ENCODE assay signal across 20 cellular contexts in the genomic region with DNA sequence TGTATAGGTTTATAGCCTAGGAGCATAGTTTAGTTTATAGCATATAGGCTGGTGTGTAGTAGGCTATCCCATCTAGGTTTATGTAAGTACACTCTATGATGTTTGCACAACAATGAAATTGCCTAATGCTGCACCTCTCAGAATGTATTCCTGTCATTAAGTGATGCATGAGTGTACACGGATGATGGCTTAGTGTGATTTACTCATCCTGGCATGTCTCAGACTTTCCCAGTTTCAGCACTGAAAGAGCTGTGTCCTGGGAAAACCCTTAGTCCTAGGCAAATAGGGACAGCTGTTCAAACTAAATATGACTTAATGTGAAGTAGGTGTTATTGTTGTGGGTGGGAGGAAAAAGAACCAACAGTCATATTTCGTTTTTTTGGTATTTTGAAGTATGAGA.
DNase-seq lines count a peak whose midpoint lies in the region; ATAC-seq, FAIRE-seq and TF ChIP-seq lines count a peak whose summit lies in the region.
"Had no signal": no experiment of that assay in that cellular context is flagged by ENCODE, and none has a peak within 500 bp of the region (broad histone marks: within the 10 kb centered on the region; RNA-seq: fewer than 3 reads in every experiment).

No MANE protein-coding gene starts in this region.

- H3K4me1 ChIP-seq in H1 (replicated peaks in 1 of 4; ENCODE audit: control insufficient read depth in 3 of 4, insufficient read depth in 4 of 4, low read length in 3 of 4) (no peaks in the 10 kb centered on the region), transverse colon (no peaks in the 10 kb centered on the region)
- H3K4me1 ChIP-seq: BE2C, gastroesophageal sphincter, lower lobe of right lung had no signal

- H2AFZ ChIP-seq in H1 (ENCODE audit: low read length): no peak overlapping the region
- H2AFZ ChIP-seq: GM23248 had no signal

- H3K27me3 ChIP-seq in H1 (replicated peaks in 1 of 4; ENCODE audit: control insufficient read depth in 3 of 4, extremely low read depth in 1 of 4, insufficient read depth in 3 of 4, low read length in 3 of 4) (no peaks in the 10 kb centered on the region), transverse colon (no peaks in the 10 kb centered on the region)
- H3K27me3 ChIP-seq: BE2C, gastroesophageal sphincter, ovary had no signal

- no peak for ATAC-seq in esophagus mucosa
- ATAC-seq: activated CD8-positive, alpha-beta T cell treated with anti-CD3 and anti-CD28 coated beads for 36 hours; gastroesophageal sphincter; lower lobe of right lung had no signal

- no peak overlapping the region for H2BK5ac ChIP-seq in H1 (ENCODE audit: low read depth, low read length)

- H3K9me3 ChIP-seq in H1 (ENCODE audit: insufficient read depth in 2 of 2, low read depth in 1 of 2, low read length in 1 of 2): no peaks in the 10 kb centered on the region
- no peaks in the 10 kb centered on the region for H3K9me3 ChIP-seq in transverse colon
- H3K9me3 ChIP-seq: BE2C, gastroesophageal sphincter, lower lobe of right lung, ovary had no signal

- TF ChIP-seq POLR2A in H1 (IDR thresholded peaks at IDR 0.05; ENCODE audit: control extremely low read depth in 1 of 2, low read depth in 2 of 2, low read length in 2 of 2): no peak
- TF ChIP-seq POLR2A in transverse colon (IDR thresholded peaks at IDR 0.05): no peak

- CTCF ChIA-PET in H1 (lab: Charles Lee; ENCODE audit: partially characterized antibody): no interaction called here

- no peaks in the 10 kb centered on the region for H3K23me2 ChIP-seq in H1 (ENCODE audit: low read depth, low read length)

- in situ Hi-C loops in transverse colon (cut with MboI; ENCODE audit: low pct_ligation_motif_present in 1 of 4, low pct_unique_long_range_greater_than_20kb in 1 of 4, low sequenced_read_pairs in 3 of 4): no loop called here

- FAIRE-seq in H1 (lab: Jason Lieb, UNC): peak; percentile 42

- H2BK20ac ChIP-seq in H1 (ENCODE audit: low read length): no peak overlapping the region

- intact Hi-C loops in transverse colon (cut with DNase I; ENCODE audit: low total_unique reads): no loop called here

- peak; percentile 92 for DNase-seq in DMS153 (lab: John Stamatoyannopoulos, UW)
- DNase-seq in NCI-H460 (ENCODE audit: extremely low read depth, low read depth): peak; percentile 38
- DNase-seq in H1 (ENCODE audit: low read depth in 1 of 2, low spot score in 2 of 2): no peak
- DNase-seq in kidney tubule cell (ENCODE audit: low spot score): peak; percentile 82
- no peak for DNase-seq in iPS-NIHi7 (ENCODE audit: extremely low spot score)
- DNase-seq in transverse colon: no peak
- DNase-seq in inferior parietal cortex (ENCODE audit: extremely low spot score): no peak
- DNase-seq: activated CD8-positive, alpha-beta T cell treated with anti-CD3 and anti-CD28 coated beads for 36 hours; BE2C; GM23248; KBM-7; lower lobe of right lung; naive B cell; NCI-H1092 treated with DMSO at 0.1 percent for 48 hours; NCI-H2107; ovary; Right ventricle myocardium superior; stimulated activated CD4-positive, alpha-beta T cell treated with anti-CD3 and anti-CD28 coated beads, Interleukin-4, amount 100 ng/mL, for 24 hours had no signal

- H4K8ac ChIP-seq in H1 (ENCODE audit: extremely low read depth, insufficient read depth, low read length): no peak overlapping the region

- no peak overlapping the region for H2BK120ac ChIP-seq in H1 (replicated peaks; ENCODE audit: low read depth, low read length)

- H3K14ac ChIP-seq in H1 (ENCODE audit: insufficient read length): no peak overlapping the region

- H3K4me2 ChIP-seq in H1 (ENCODE audit: insufficient read depth in 1 of 2, low read depth in 2 of 2, low read length in 2 of 2): no peak overlapping the region

- no peak overlapping the region for H3K9ac ChIP-seq in H1 (replicated peaks in 1 of 4; ENCODE audit: extremely low read depth in 1 of 4, low read depth in 3 of 4, low read length in 3 of 4)
- H3K9ac ChIP-seq: GM23248 had no signal

- H3K36me3 ChIP-seq in H1 (ENCODE audit: control insufficient read depth in 2 of 4, insufficient read depth in 4 of 4, low read length in 3 of 4): no peaks in the 10 kb centered on the region
- H3K36me3 ChIP-seq in transverse colon: no peaks in the 10 kb centered on the region
- H3K36me3 ChIP-seq: BE2C, gastroesophageal sphincter, lower lobe of right lung, ovary had no signal

- no peaks in the 10 kb centered on the region for H3K79me1 ChIP-seq in H1 (ENCODE audit: low read depth, low read length)

- H2AK5ac ChIP-seq in H1 (ENCODE audit: low read depth, low read length): no peak overlapping the region

- WGBS in H1 (ENCODE audit: extremely low coverage in 1 of 2, insufficient coverage in 1 of 2, insufficient read length in 1 of 2, insufficient replicate concordance in 2 of 2, low coverage in 1 of 2, low lambda C conversion rate in 2 of 2, missing lambda C conversion rate in 1 of 2), 2 experiments: 83% methylated on average over 2 of the region's 2 CpGs; no CpG with 5 or more reads in 1 of the 2 experiments
- WGBS in transverse colon (ENCODE audit: low coverage in 1 of 2), 2 donors: 23 to 25% methylated on average over 1 to 2 of the region's 2 CpGs

- no peak for TF ChIP-seq RAD21 in H1 (IDR thresholded peaks at IDR 0.05 in 1 of 2, conservative IDR thresholded peaks at IDR 0.05 in 1 of 2; ENCODE audit: low read depth in 2 of 2, low read length in 2 of 2)

- H4K91ac ChIP-seq in H1 (replicated peaks; ENCODE audit: insufficient read length, low read length): no peak overlapping the region

- H2BK12ac ChIP-seq in H1 (ENCODE audit: low read depth, low read length): no peak overlapping the region

- TF ChIP-seq EP300 in H1 (IDR thresholded peaks at IDR 0.05; ENCODE audit: borderline replicate concordance in 1 of 2, low read depth in 2 of 2, low read length in 2 of 2) (no peak), transverse colon (IDR thresholded peaks at IDR 0.05; ENCODE audit: low read depth) (no peak)

- TF ChIP-seq CTCF in H1 (IDR thresholded peaks at IDR 0.05; ENCODE audit: control extremely low read depth in 1 of 3, insufficient read depth in 1 of 3, low read depth in 1 of 3, low read length in 3 of 3) (no peak), transverse colon (IDR thresholded peaks at IDR 0.05) (no peak)

- H3K4me3 ChIP-seq in H1 (ENCODE audit: extremely low read depth in 1 of 4, insufficient read depth in 2 of 4, low read depth in 3 of 4, low read length in 4 of 4) (no peak overlapping the region), transverse colon (no peak overlapping the region)
- H3K4me3 ChIP-seq: gastroesophageal sphincter, GM23248, lower lobe of right lung, ovary had no signal

- POLR2A ChIA-PET in H1 (lab: Charles Lee; ENCODE audit: partially characterized antibody): no interaction called here

- H3K18ac ChIP-seq in H1 (ENCODE audit: extremely low read depth, low read length): no peak overlapping the region

- no peaks in the 10 kb centered on the region for H3K79me2 ChIP-seq in H1 (ENCODE audit: control insufficient read depth in 1 of 2, insufficient read depth in 2 of 2, low read length in 2 of 2)

- no peak overlapping the region for H3K27ac ChIP-seq in H1 (ENCODE audit: low read depth, low read length)
- no peak overlapping the region for H3K27ac ChIP-seq in transverse colon
- H3K27ac ChIP-seq: gastroesophageal sphincter, GM23248, lower lobe of right lung, ovary had no signal

- H3K4ac ChIP-seq in H1 (replicated peaks; ENCODE audit: insufficient read length, low read depth, low read length): no peak overlapping the region

- H3K56ac ChIP-seq in H1 (replicated peaks; ENCODE audit: insufficient read length, low read depth, low read length): no peak overlapping the region

- H3K23ac ChIP-seq in H1 (ENCODE audit: insufficient read length): no peak overlapping the region

- no peak overlapping the region for H2BK15ac ChIP-seq in H1 (ENCODE audit: low read length)

- no peak overlapping the region for H4K5ac ChIP-seq in H1 (ENCODE audit: insufficient read length, low read depth, low read length)

- no peaks in the 10 kb centered on the region for H4K20me1 ChIP-seq in H1 (replicated peaks in 1 of 2; ENCODE audit: control insufficient read depth in 1 of 2, insufficient read depth in 2 of 2, low read length in 2 of 2)

TF ChIP-seq in H1, 55 proteins besides CTCF, POLR2A, EP300 and RAD21:
- no peak for TF ChIP-seq RBBP5 (IDR thresholded peaks at IDR 0.05; ENCODE audit: borderline replicate concordance, low read depth, low read length)
- TF ChIP-seq CBX8 (IDR thresholded peaks at IDR 0.05; ENCODE audit: borderline replicate concordance, low read depth, low read length): no peak
- no peak for TF ChIP-seq SP1 (IDR thresholded peaks at IDR 0.05; ENCODE audit: low read depth, low read length)
- TF ChIP-seq TAF7 (optimal IDR thresholded peaks at IDR 0.05; ENCODE audit: borderline replicate concordance, low read depth, low read length): no peak
- TF ChIP-seq TEAD4 (IDR thresholded peaks at IDR 0.05; ENCODE audit: low read depth, low read length): no peak
- TF ChIP-seq CBX5 (IDR thresholded peaks at IDR 0.05; ENCODE audit: low read depth, low read length): no peak
- no peak for TF ChIP-seq CHD2 (IDR thresholded peaks at IDR 0.05; ENCODE audit: low read length)
- no peak for TF ChIP-seq KDM1A (IDR thresholded peaks at IDR 0.05; ENCODE audit: borderline replicate concordance, low read length)
- TF ChIP-seq ZNF274 (IDR thresholded peaks at IDR 0.05; ENCODE audit: borderline replicate concordance, extremely low read depth, low read length): no peak
- no peak for TF ChIP-seq MAFK (IDR thresholded peaks at IDR 0.05; ENCODE audit: low read depth, low read length)
- TF ChIP-seq KDM4A (IDR thresholded peaks at IDR 0.05; ENCODE audit: low read depth, low read length, severe bottlenecking): no peak
- no peak for TF ChIP-seq EGR1 (IDR thresholded peaks at IDR 0.05; ENCODE audit: borderline replicate concordance, low read depth, low read length)
- no peak for TF ChIP-seq KDM5A (IDR thresholded peaks at IDR 0.05; ENCODE audit: low read length)
- no peak for TF ChIP-seq SUZ12 (IDR thresholded peaks at IDR 0.05; ENCODE audit: low read length)
- no peak for TF ChIP-seq EZH2 (IDR thresholded peaks at IDR 0.05; ENCODE audit: low read depth, low read length, severe bottlenecking)
- TF ChIP-seq, protein P1, sequence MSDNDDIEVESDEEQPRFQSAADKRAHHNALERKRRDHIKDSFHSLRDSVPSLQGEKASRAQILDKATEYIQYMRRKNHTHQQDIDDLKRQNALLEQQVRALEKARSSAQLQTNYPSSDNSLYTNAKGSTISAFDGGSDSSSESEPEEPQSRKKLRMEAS (IDR thresholded peaks at IDR 0.05): no peak
- TF ChIP-seq YY1 (IDR thresholded peaks at IDR 0.05; ENCODE audit: low read depth, low read length): no peak

Comparison
In these comparisons a context has a peak if more than half of its experiments do, and no peak if none do; other contexts are left out.
1. DNase-seq: peak in DMS153 (single experiment), NCI-H460 (single experiment) and kidney tubule cell (single experiment); none in H1 (0 of 2), iPS-NIHi7 (single experiment), transverse colon (single experiment) and inferior parietal cortex (single experiment).